ENCODE assay signal across 15 cellular contexts in genomic region chr3:128720891-128721290, GRCh38. TPM values are rescaled to one million over a fixed set of nuclear protein-coding genes. Genes with fewer than 3 reads are reported as not detected.
A peak's percentile ranks its signal among the peaks of the same experiment; 100 is the strongest.
DNase-seq lines count a peak whose midpoint lies in the region; ATAC-seq, FAIRE-seq and TF ChIP-seq lines count a peak whose summit lies in the region.
"Had no signal": no experiment of that assay in that cellular context is flagged by ENCODE, and none has a peak within 500 bp of the region (broad histone marks: within the 10 kb centered on the region; RNA-seq: fewer than 3 reads in every experiment).

No MANE protein-coding gene starts in this region.

- no peak overlapping the region for H3T11ph ChIP-seq in H9 (ENCODE audit: low read length)

- no peak for TF ChIP-seq POLR2A in H1 (IDR thresholded peaks at IDR 0.05; ENCODE audit: control extremely low read depth in 1 of 2, low read depth in 2 of 2, low read length in 2 of 2)
- TF ChIP-seq POLR2A in sigmoid colon (IDR thresholded peaks at IDR 0.05), result no peak

- DNase-seq in H9 (peak; percentile 38), H1 (ENCODE audit: low read depth in 1 of 2, low spot score in 2 of 2) (no peak), sigmoid colon (peak; percentile 25), DMS114 treated with DMSO at 0.1 percent for 48 hours (lab: John Stamatoyannopoulos, UW; ENCODE audit: unreplicated experiment) (no peak), NCI-H2029 treated with DMSO at 0.1 percent for 48 hours (lab: John Stamatoyannopoulos, UW) (no peak)
- no peak for DNase-seq in stimulated activated CD4-positive, alpha-beta T cell treated with anti-CD3 and anti-CD28 coated beads, Interleukin-2, amount 100 ng/mL, for 48 hours
- DNase-seq: ACHN; CD4-positive, CD25-positive, alpha-beta regulatory T cell had no signal

- H2AFZ ChIP-seq in H9 (ENCODE audit: low read length) (no peak overlapping the region), H1 (ENCODE audit: low read length) (no peak overlapping the region)

- H4K5ac ChIP-seq in H9 (ENCODE audit: insufficient read length, low read depth, low read length) (no peak overlapping the region), H1 (ENCODE audit: insufficient read length, low read depth, low read length) (no peak overlapping the region)

- H3K79me2 ChIP-seq in H9 (ENCODE audit: insufficient read depth, low read length) (no peaks in the 10 kb centered on the region; the same call in 1 of the 2 replicates), H1 (ENCODE audit: control insufficient read depth in 1 of 2, insufficient read depth in 2 of 2, low read length in 2 of 2) (peaks cover 0 to 4% of the 10 kb centered on the region in 2 experiments; a peak in 1 of 4 replicates)

- H4K20me1 ChIP-seq in H9 (ENCODE audit: control insufficient read depth, insufficient read depth, insufficient read length) (no peaks in the 10 kb centered on the region), H1 (replicated peaks in 1 of 2; ENCODE audit: control insufficient read depth in 1 of 2, insufficient read depth in 2 of 2, low read length in 2 of 2) (no peaks in the 10 kb centered on the region)
- H4K20me1 ChIP-seq: BLaER1 treated with 17β-estradiol and CSF1 and Interleukin-3, amounts not matched to agents 10 nM and 100 nM had no signal

- no peak for FAIRE-seq in H1 (lab: Jason Lieb, UNC)
- FAIRE-seq: GM12878, GM18507, H54, K562 had no signal

- TF ChIP-seq CTCF in H9 (conservative IDR thresholded peaks at IDR 0.05) (no peak), H1 (IDR thresholded peaks at IDR 0.05; ENCODE audit: control extremely low read depth in 1 of 3, insufficient read depth in 1 of 3, low read depth in 1 of 3, low read length in 3 of 3) (no peak), sigmoid colon (IDR thresholded peaks at IDR 0.05) (no peak)

- H3K4me1 ChIP-seq in H9 (ENCODE audit: insufficient read depth, low read length), result peaks cover 9% of the 10 kb centered on the region; the same call in 1 of the 2 replicates
- peaks cover 6 to 31% (median 15%) of the 10 kb centered on the region in 4 experiments for H3K4me1 ChIP-seq in H1 (replicated peaks in 1 of 4; ENCODE audit: control insufficient read depth in 3 of 4, insufficient read depth in 4 of 4, low read length in 3 of 4)
- H3K4me1 ChIP-seq in iPS-20b (ENCODE audit: insufficient read depth, low read length), result peaks cover 22% of the 10 kb centered on the region; the same call in 1 of the 2 replicates
- no peaks in the 10 kb centered on the region for H3K4me1 ChIP-seq in sigmoid colon

- CTCF ChIA-PET in H1 (lab: Charles Lee; ENCODE audit: partially characterized antibody), result no interaction called here

- TF ChIP-seq EP300 in H1 (IDR thresholded peaks at IDR 0.05; ENCODE audit: borderline replicate concordance in 1 of 2, low read depth in 2 of 2, low read length in 2 of 2) (no peak), sigmoid colon (IDR thresholded peaks at IDR 0.05) (no peak)

- H3K27ac ChIP-seq in H9 (ENCODE audit: insufficient read length, low read depth, low read length) (no peak overlapping the region), H1 (ENCODE audit: low read depth, low read length) (no peak overlapping the region), iPS-20b (ENCODE audit: low read length) (no peak overlapping the region), sigmoid colon (no peak overlapping the region)
- H3K27ac ChIP-seq: BLaER1 treated with 17β-estradiol and CSF1 and Interleukin-3, amounts not matched to agents 10 nM and 100 nM had no signal

- no peak overlapping the region for H3K14ac ChIP-seq in H9 (ENCODE audit: insufficient read depth, low read length)
- H3K14ac ChIP-seq in H1 (ENCODE audit: insufficient read length), result no peak overlapping the region

- peaks cover 49 to 56% of the 10 kb centered on the region in 2 experiments for H3K4me1 Mint-ChIP-seq in H9

- no peak for TF ChIP-seq RAD21 in H1 (IDR thresholded peaks at IDR 0.05 in 1 of 2, conservative IDR thresholded peaks at IDR 0.05 in 1 of 2; ENCODE audit: low read depth in 2 of 2, low read length in 2 of 2)

- H2BK12ac ChIP-seq in H9 (ENCODE audit: insufficient read length, low read depth, low read length) (no peak overlapping the region), H1 (ENCODE audit: low read depth, low read length) (no peak overlapping the region)

- H3K18ac ChIP-seq in H9 (ENCODE audit: insufficient read length, low read depth, low read length) (no peak overlapping the region), H1 (ENCODE audit: extremely low read depth, low read length) (peak overlapping the region; percentile 24; the same call in 1 of the 2 replicates)

- H3K4me2 ChIP-seq in H9 (ENCODE audit: insufficient read depth, insufficient read length, low read length), result peak overlapping the region; percentile 50
- peak overlapping the region; percentile 43 to 62 for H3K4me2 ChIP-seq in H1 (ENCODE audit: insufficient read depth in 1 of 2, low read depth in 2 of 2, low read length in 2 of 2)
- H3K4me2 ChIP-seq: BLaER1 treated with 17β-estradiol and CSF1 and Interleukin-3, amounts not matched to agents 10 nM and 100 nM had no signal

- H3K79me1 ChIP-seq in H9 (ENCODE audit: insufficient read depth, low read depth, low read length, poor library complexity, severe bottlenecking) (no peaks in the 10 kb centered on the region), H1 (ENCODE audit: low read depth, low read length) (no peaks in the 10 kb centered on the region)

- no peak overlapping the region for H2AK5ac ChIP-seq in H9 (ENCODE audit: insufficient read length, low read length)
- H2AK5ac ChIP-seq in H1 (ENCODE audit: low read depth, low read length), result no peak overlapping the region

- H2BK20ac ChIP-seq in H9 (ENCODE audit: low read depth, low read length, poor library complexity, severe bottlenecking) (no peak overlapping the region), H1 (ENCODE audit: low read length) (no peak overlapping the region)

- H3K36me3 Mint-ChIP-seq in H9 (ENCODE audit: insufficient read depth in 1 of 3, low read depth in 3 of 3), result no peaks in the 10 kb centered on the region

- H3K36me3 ChIP-seq in H1 (ENCODE audit: control insufficient read depth in 2 of 4, insufficient read depth in 4 of 4, low read length in 3 of 4) (no peaks in the 10 kb centered on the region), iPS-20b (ENCODE audit: insufficient read depth, low read depth, low read length) (no peaks in the 10 kb centered on the region), sigmoid colon (no peaks in the 10 kb centered on the region)
- H3K36me3 ChIP-seq: BLaER1 treated with 17β-estradiol and CSF1 and Interleukin-3, amounts not matched to agents 10 nM and 100 nM had no signal

- H3K27me3 ChIP-seq in H9 (ENCODE audit: insufficient read depth, low read length) (no peaks in the 10 kb centered on the region), H1 (replicated peaks in 1 of 4; ENCODE audit: control insufficient read depth in 3 of 4, extremely low read depth in 1 of 4, insufficient read depth in 3 of 4, low read length in 3 of 4) (no peaks in the 10 kb centered on the region; a peak in 1 of 7 replicates), iPS-20b (ENCODE audit: insufficient read depth, low read length) (no peaks in the 10 kb centered on the region), sigmoid colon (peaks cover 0 to 3% (median 0%) of the 10 kb centered on the region in 3 donors)
- H3K27me3 ChIP-seq: BLaER1 treated with 17β-estradiol and CSF1 and Interleukin-3, amounts not matched to agents 10 nM and 100 nM had no signal

- H3K27me3 Mint-ChIP-seq in H9 (ENCODE audit: low read depth), result peaks cover 16% of the 10 kb centered on the region

- H3K9me3 Mint-ChIP-seq in H9, result no peaks in the 10 kb centered on the region
- H3K9me3 Mint-ChIP-seq: CD4-positive, CD25-positive, alpha-beta regulatory T cell had no signal

- no CpG with 5 or more reads among the region's 10 CpGs for WGBS in H9 (ENCODE audit: extremely low coverage, insufficient read length, low lambda C conversion rate)
- 21% methylated on average over 10 of the region's 10 CpGs; no CpG with 5 or more reads in 1 of the 2 experiments for WGBS in H1 (ENCODE audit: extremely low coverage in 1 of 2, insufficient coverage in 1 of 2, insufficient read length in 1 of 2, insufficient replicate concordance in 2 of 2, low coverage in 1 of 2, low lambda C conversion rate in 2 of 2, missing lambda C conversion rate in 1 of 2), 2 experiments
- WGBS in sigmoid colon, 2 donors, result 66 to 78% methylated on average over 10 of the region's 10 CpGs

- H3K4ac ChIP-seq in H9 (ENCODE audit: low read depth, low read length) (no peak overlapping the region), H1 (replicated peaks; ENCODE audit: insufficient read length, low read depth, low read length) (no peak overlapping the region)

- H3K23me2 ChIP-seq in H9 (ENCODE audit: insufficient read length, low read depth, low read length, poor library complexity, severe bottlenecking) (no peaks in the 10 kb centered on the region), H1 (ENCODE audit: low read depth, low read length) (no peaks in the 10 kb centered on the region; the same call in 1 of the 2 replicates)

- peak overlapping the region; percentile 43 to 61 for H3K4me3 Mint-ChIP-seq in H9
- H3K4me3 Mint-ChIP-seq: CD4-positive, CD25-positive, alpha-beta regulatory T cell had no signal

- intact Hi-C loops in sigmoid colon (cut with DNase I), result no loop called here

- ATAC-seq in GM21529 (IDR thresholded peaks at IDR 0.05; ENCODE audit: unreplicated experiment), result no peak
- ATAC-seq: GM12878, K562 had no signal

- H2BK120ac ChIP-seq in H9 (ENCODE audit: low read depth, low read length, poor library complexity, severe bottlenecking) (no peak overlapping the region), H1 (replicated peaks; ENCODE audit: low read depth, low read length) (no peak overlapping the region)

- no peak overlapping the region for H4K91ac ChIP-seq in H9 (ENCODE audit: insufficient read length, low read depth, low read length)
- no peak overlapping the region for H4K91ac ChIP-seq in H1 (replicated peaks; ENCODE audit: insufficient read length, low read length)

- H2BK5ac ChIP-seq in H9 (ENCODE audit: insufficient read length, low read length) (no peak overlapping the region), H1 (ENCODE audit: low read depth, low read length) (no peak overlapping the region)

- POLR2A ChIA-PET in H1 (lab: Charles Lee; ENCODE audit: partially characterized antibody), result interaction anchor here (1.2 kb wide), 1 partner anchor 14 kb away, joined by 3 read pairs; no protein-coding TSS in a partner anchor

- H3K9ac ChIP-seq in H9 (ENCODE audit: extremely low read depth, insufficient read length, low read length), result no peak overlapping the region
- H3K9ac ChIP-seq in H1 (replicated peaks in 1 of 4; ENCODE audit: extremely low read depth in 1 of 4, low read depth in 3 of 4, low read length in 3 of 4), result no peak overlapping the region
- no peak overlapping the region for H3K9ac ChIP-seq in iPS-20b (ENCODE audit: low read depth, low read length)
- H3K9ac ChIP-seq: BLaER1 treated with 17β-estradiol and CSF1 and Interleukin-3, amounts not matched to agents 10 nM and 100 nM had no signal

- H3K56ac ChIP-seq in H9 (ENCODE audit: insufficient read length, low read depth, low read length) (no peak overlapping the region), H1 (replicated peaks; ENCODE audit: insufficient read length, low read depth, low read length) (no peak overlapping the region)

- H3K27ac Mint-ChIP-seq in H9, result peak overlapping the region in 1 of 3 experiments; percentile 52; a peak in 3 of 7 replicates
- H3K27ac Mint-ChIP-seq: CD4-positive, CD25-positive, alpha-beta regulatory T cell had no signal

- H3K4me3 ChIP-seq in H1 (ENCODE audit: extremely low read depth in 1 of 4, insufficient read depth in 2 of 4, low read depth in 3 of 4, low read length in 4 of 4) (peak overlapping the region in 2 of 4 experiments; percentile 1 to 34; a peak in 2 of 8 replicates), iPS-20b (ENCODE audit: low read length) (peak overlapping the region; percentile 25; the same call in 1 of the 2 replicates), sigmoid colon (no peak overlapping the region)
- H3K4me3 ChIP-seq: BLaER1 treated with 17β-estradiol and CSF1 and Interleukin-3, amounts not matched to agents 10 nM and 100 nM; GM12878; K562 had no signal

- H3K9me3 ChIP-seq in H9 (ENCODE audit: control insufficient read depth, low read depth, low read length) (no peaks in the 10 kb centered on the region), H1 (ENCODE audit: insufficient read depth in 2 of 2, low read depth in 1 of 2, low read length in 1 of 2) (no peaks in the 10 kb centered on the region), iPS-20b (ENCODE audit: insufficient read depth, low read depth, low read length) (no peaks in the 10 kb centered on the region), sigmoid colon (no peaks in the 10 kb centered on the region)
- H3K9me3 ChIP-seq: BLaER1 treated with 17β-estradiol and CSF1 and Interleukin-3, amounts not matched to agents 10 nM and 100 nM had no signal

- no peak overlapping the region for H2BK15ac ChIP-seq in H9 (ENCODE audit: low read depth, low read length)
- H2BK15ac ChIP-seq in H1 (ENCODE audit: low read length), result no peak overlapping the region

- H4K8ac ChIP-seq in H9 (replicated peaks; ENCODE audit: insufficient read length, low read depth, low read length) (no peak overlapping the region), H1 (ENCODE audit: extremely low read depth, insufficient read depth, low read length) (no peak overlapping the region)

- H3K23ac ChIP-seq in H9 (ENCODE audit: insufficient read length, low read depth, low read length) (no peak overlapping the region), H1 (ENCODE audit: insufficient read length) (no peak overlapping the region)

RNA-seq across cellular contexts. Expression of gene RAB7A, which starts 5.1 kb away (rescaled TPM):
- total RNA-seq in H9 (2021) (155 and 169 TPM in 2 replicates), sigmoid colon (10 to 100 TPM; 73.6 to 100.0 (median 86.8) TPM)
- total RNA-seq in H1 (2021; fragmentation: NEBNext Ultra II Directional; extraction: Animal tissue kit (Norgen Biotek cat#: 25700)), result 185 and 195 TPM in 2 replicates
- polyA plus RNA-seq in H1 (2011; rRNA removed) (156 and 179 TPM in 2 replicates), sigmoid colon (100 to 1,000 TPM; 159 to 275 (median 172) TPM)
- 180 TPM for polyA plus RNA-seq in H1 (2011; cell fraction: cytosol; rRNA removed)
- 52.8 TPM for polyA plus RNA-seq in H1 (2011; cell fraction: nucleus; rRNA removed)
- polyA plus RNA-seq in H1 (2012, experiment 1 of 2), result 134 to 225 TPM (median 141 TPM) in 4 replicates
- polyA plus RNA-seq in H1 (2012, experiment 2 of 2), result 65.1 TPM
- polyA plus RNA-seq in H1 (2013, experiment 1 of 2), result 149 TPM
- 165 TPM for polyA plus RNA-seq in H1 (2013, experiment 2 of 2)
- polyA minus RNA-seq in H1 (2011; rRNA and poly(A)+ RNA removed), result 157 and 158 TPM in 2 replicates
- polyA minus RNA-seq in H1 (2011; cell fraction: cytosol; rRNA and poly(A)+ RNA removed), result 81.6 TPM
- 72.5 TPM for polyA minus RNA-seq in H1 (2011; cell fraction: nucleus; rRNA and poly(A)+ RNA removed)

Comparison
In these comparisons a context has a peak if more than half of its experiments do, and no peak if none do; other contexts are left out.
1. DNase-seq: peak in H9 (single experiment) and sigmoid colon (single experiment); none in H1 (0 of 2), DMS114 treated with DMSO at 0.1 percent for 48 hours (single experiment), NCI-H2029 treated with DMSO at 0.1 percent for 48 hours (single experiment) and stimulated activated CD4-positive, alpha-beta T cell treated with anti-CD3 and anti-CD28 coated beads, Interleukin-2, amount 100 ng/mL, for 48 hours (0 of 2).